Comparison of ENCODE assay signal across 16 cellular contexts in the genomic region with DNA sequence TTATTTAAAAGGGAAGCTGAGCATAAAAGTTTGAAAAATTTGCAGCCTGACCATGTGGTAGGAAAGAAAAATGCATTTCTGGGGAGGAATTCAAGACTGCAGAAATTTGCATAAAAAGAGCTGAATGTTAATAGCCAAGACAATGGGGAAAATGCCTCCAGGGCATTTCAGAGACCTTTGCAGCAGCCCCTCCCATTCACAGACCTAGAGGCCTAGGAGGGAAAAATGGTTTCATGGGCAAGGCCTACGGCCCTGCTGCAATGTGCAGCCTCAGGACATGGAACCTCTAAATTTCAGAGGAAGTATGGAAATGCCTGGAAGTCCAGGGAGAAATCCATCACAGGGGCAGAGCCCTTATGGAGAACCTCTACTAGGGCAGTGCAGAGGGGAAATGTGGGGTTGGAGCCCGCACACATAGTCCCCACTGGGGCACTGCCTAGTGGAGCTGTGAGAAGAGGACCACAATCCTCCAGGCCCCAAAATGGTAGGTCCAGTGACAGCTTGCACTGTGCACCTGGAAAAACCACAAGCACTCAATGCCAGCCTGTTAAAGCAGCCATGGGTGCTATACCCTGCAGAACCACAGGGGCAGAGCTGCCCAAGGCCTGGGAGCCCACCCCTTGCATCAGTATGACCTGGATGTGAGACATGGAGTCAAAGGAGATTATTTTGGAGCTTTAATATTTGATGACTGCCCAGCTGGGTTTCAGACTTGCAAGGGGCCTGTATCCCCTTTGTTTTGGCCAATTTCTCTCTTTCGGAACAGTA.
DNase-seq lines count a peak whose midpoint lies in the region; ATAC-seq and TF ChIP-seq lines count a peak whose summit lies in the region.
"Had no signal": no experiment of that assay in that cellular context is flagged by ENCODE, and none has a peak within 500 bp of the region (broad histone marks: within the 10 kb centered on the region; RNA-seq: fewer than 3 reads in every experiment).

No MANE protein-coding gene starts in this region.

- no peaks in the 10 kb centered on the region for H3K79me2 ChIP-seq in mesendoderm (ENCODE audit: control insufficient read depth, insufficient read depth, low read length)

- no peak overlapping the region for H3K4ac ChIP-seq in mesendoderm (ENCODE audit: low read depth, low read length)

- H3K9ac ChIP-seq in NT2/D1 (ENCODE audit: insufficient read length, low read depth) (no peak overlapping the region), mesendoderm (ENCODE audit: low read length) (no peak overlapping the region)
- H3K9ac ChIP-seq: BLaER1 treated with 17β-estradiol and CSF1 and Interleukin-3, amounts not matched to agents 10 nM and 100 nM had no signal

- CTCF ChIA-PET in Calu3 (lab: Charles Lee), result no interaction called here

- H3K4me1 ChIP-seq in NT2/D1 (ENCODE audit: insufficient read depth, insufficient read length) (no peaks in the 10 kb centered on the region), mesendoderm (ENCODE audit: control insufficient read depth, low read depth, low read length) (no peaks in the 10 kb centered on the region), right cardiac atrium (ENCODE audit: control insufficient read depth, insufficient read depth, low read length) (no peaks in the 10 kb centered on the region)

- H3K18ac ChIP-seq in mesendoderm (ENCODE audit: low read length), result no peak overlapping the region

- no peaks in the 10 kb centered on the region for H3K79me1 ChIP-seq in mesendoderm (ENCODE audit: low read length)

- H3K27ac Mint-ChIP-seq in Calu3 (ENCODE audit: unreplicated experiment), result no peak overlapping the region
- H3K27ac Mint-ChIP-seq: T-helper 1 cell treated with Interleukin-12 subunit alpha and Interleukin-12 subunit beta and Interleukin-4 antibody, amounts not matched to agents 30 μg/mL and 1 μg/mL, for 36 hours had no signal

- no peak overlapping the region for H2AK5ac ChIP-seq in mesendoderm (ENCODE audit: low read length)

- H4K8ac ChIP-seq in mesendoderm (ENCODE audit: low read depth, low read length), result no peak overlapping the region

- DNase-seq in Calu3 (peak; percentile 1), NT2/D1 (ENCODE audit: low read depth, low spot score) (peak; percentile 20), mesendoderm (peak; percentile 14), right cardiac atrium (no peak), DMS79 (lab: John Stamatoyannopoulos, UW) (no peak)
- DNase-seq: H7; MV-4-11; NCI-H1436 treated with DMSO at 0.1 percent for 48 hours; NCI-H2081; NCI-H2227 treated with DMSO at 0.1 percent for 48 hours; NCI-H524 treated with DMSO at 0.1 percent for 48 hours; NK-92 treated with Interleukin-12 subunit alpha and Interleukin-12 subunit beta, amount 100 ng/mL, for 24 hours had no signal

- peaks cover 4% of the 10 kb centered on the region for H3K9me3 Mint-ChIP-seq in Calu3 (ENCODE audit: low read depth, unreplicated experiment)
- H3K9me3 Mint-ChIP-seq: T-helper 1 cell treated with Interleukin-12 subunit alpha and Interleukin-12 subunit beta and Interleukin-4 antibody, amounts not matched to agents 30 μg/mL and 1 μg/mL, for 36 hours had no signal

- H2BK5ac ChIP-seq in mesendoderm (ENCODE audit: low read length), result no peak overlapping the region

- H3K36me3 Mint-ChIP-seq in Calu3 (ENCODE audit: insufficient read depth, unreplicated experiment), result no peaks in the 10 kb centered on the region

- no peak for ATAC-seq in right cardiac atrium
- ATAC-seq in HG02884 (IDR thresholded peaks at IDR 0.05; ENCODE audit: unreplicated experiment), result no peak

- no peak overlapping the region for H2BK15ac ChIP-seq in mesendoderm (replicated peaks; ENCODE audit: low read depth)

- peaks cover 15% of the 10 kb centered on the region for H3K9me3 ChIP-seq in NT2/D1 (ENCODE audit: insufficient read depth, low read length)
- no peaks in the 10 kb centered on the region for H3K9me3 ChIP-seq in right cardiac atrium (ENCODE audit: control insufficient read depth, low read length)

- no CpG with 5 or more reads among the region's 3 CpGs for WGBS in mesendoderm (ENCODE audit: extremely low coverage, insufficient coverage, low lambda C conversion rate)
- 86% methylated on average over 3 of the region's 3 CpGs for WGBS in right cardiac atrium

- BruUV-seq in Calu3 (replicated peaks; lab: Mats Ljungman, UMichigan), result no TSS peak

- H3K4me1 Mint-ChIP-seq in Calu3 (ENCODE audit: low read depth, unreplicated experiment), result no peaks in the 10 kb centered on the region

- H3K4me3 Mint-ChIP-seq in Calu3 (ENCODE audit: low read depth, unreplicated experiment), result no peak overlapping the region
- H3K4me3 Mint-ChIP-seq: T-helper 1 cell treated with Interleukin-12 subunit alpha and Interleukin-12 subunit beta and Interleukin-4 antibody, amounts not matched to agents 30 μg/mL and 1 μg/mL, for 36 hours had no signal

- H3K27ac ChIP-seq in mesendoderm (ENCODE audit: low read depth, low read length), result no peak overlapping the region
- H3K27ac ChIP-seq in right cardiac atrium (ENCODE audit: low read length), result no peak overlapping the region
- H3K27ac ChIP-seq: BLaER1 treated with 17β-estradiol and CSF1 and Interleukin-3, amounts not matched to agents 10 nM and 100 nM had no signal

- H2BK120ac ChIP-seq in mesendoderm (ENCODE audit: low read depth, low read length), result no peak overlapping the region

- intact Hi-C loops in Calu3 (cut with micrococcal nuclease; ENCODE audit: unreplicated experiment) (loop anchor here (5.0 kb wide), 1 partner anchor 201 kb away; no protein-coding TSS in a partner anchor), right cardiac atrium (cut with DNase I) (no loop called here)

- no peak overlapping the region for H3K23ac ChIP-seq in mesendoderm (ENCODE audit: low read length)

- no peak overlapping the region for H3K56ac ChIP-seq in mesendoderm (ENCODE audit: low read length)

- H3K36me3 ChIP-seq in NT2/D1 (ENCODE audit: insufficient read depth, insufficient read length, low read length) (no peaks in the 10 kb centered on the region), mesendoderm (ENCODE audit: control insufficient read depth, insufficient read depth, low read length) (no peaks in the 10 kb centered on the region)
- H3K36me3 ChIP-seq: BLaER1 treated with 17β-estradiol and CSF1 and Interleukin-3, amounts not matched to agents 10 nM and 100 nM had no signal

- H4K5ac ChIP-seq in mesendoderm (ENCODE audit: low read length), result no peak overlapping the region

- H3K4me2 ChIP-seq in mesendoderm (ENCODE audit: low read length), result no peak overlapping the region
- H3K4me2 ChIP-seq: BLaER1 treated with 17β-estradiol and CSF1 and Interleukin-3, amounts not matched to agents 10 nM and 100 nM had no signal

- no peak overlapping the region for H3K4me3 ChIP-seq in NT2/D1 (ENCODE audit: insufficient read length, low read depth)
- H3K4me3 ChIP-seq in mesendoderm (ENCODE audit: low read length), result no peak overlapping the region
- H3K4me3 ChIP-seq in right cardiac atrium (ENCODE audit: low read length), result no peak overlapping the region
- H3K4me3 ChIP-seq: BLaER1 treated with 17β-estradiol and CSF1 and Interleukin-3, amounts not matched to agents 10 nM and 100 nM had no signal

- H3K27me3 Mint-ChIP-seq in Calu3 (ENCODE audit: unreplicated experiment), result peaks cover 10% of the 10 kb centered on the region

- H3K27me3 ChIP-seq in NT2/D1 (ENCODE audit: insufficient read depth, insufficient read length), result no peaks in the 10 kb centered on the region
- no peaks in the 10 kb centered on the region for H3K27me3 ChIP-seq in mesendoderm (ENCODE audit: insufficient read depth, low read length, poor library complexity)
- H3K27me3 ChIP-seq in right cardiac atrium (ENCODE audit: control insufficient read depth, insufficient read depth), result no peaks in the 10 kb centered on the region
- H3K27me3 ChIP-seq: BLaER1 treated with 17β-estradiol and CSF1 and Interleukin-3, amounts not matched to agents 10 nM and 100 nM had no signal

- TF ChIP-seq CTCF in Calu3 (IDR thresholded peaks at IDR 0.05; ENCODE audit: unreplicated experiment) (no peak), GM12872 (IDR thresholded peaks at IDR 0.05; ENCODE audit: insufficient read depth, low read depth, low read length) (0 out of 3 replicates have a peak, but pooled peaks have one; percentile 17)

Comparison
In these comparisons a context has a peak if more than half of its experiments do, and no peak if none do; other contexts are left out.
1. DNase-seq: peak in Calu3 (single experiment), NT2/D1 (single experiment) and mesendoderm (single experiment); none in right cardiac atrium (0 of 3) and DMS79 (single experiment).